Comparison of ENCODE assay signal across 25 cellular contexts in genomic region chr3:194810076-194810475, GRCh38.
A peak's percentile ranks its signal among the peaks of the same experiment; 100 is the strongest.
DNase-seq lines count a peak whose midpoint lies in the region; ATAC-seq and TF ChIP-seq lines count a peak whose summit lies in the region.
"Had no signal": no experiment of that assay in that cellular context is flagged by ENCODE, and none has a peak within 500 bp of the region (broad histone marks: within the 10 kb centered on the region; RNA-seq: fewer than 3 reads in every experiment).

No MANE protein-coding gene starts in this region.

- no peak overlapping the region for H3K27ac ChIP-seq in stomach
- H3K27ac ChIP-seq: HL-60, RWPE1 had no signal

- intact Hi-C loops in stomach (cut with DNase I; ENCODE audit: low total_unique reads): no loop called here

- DNase-seq in activated effector memory CD4-positive, alpha-beta T cell treated with anti-CD3 and anti-CD28 coated beads, Interleukin-2, amount 50 U/mL, for 16 hours: peak; percentile 38
- no peak for DNase-seq in activated effector memory CD4-positive, alpha-beta T cell treated with Interleukin-2 at 50 U/mL for 16 hours
- DNase-seq in choroid plexus epithelial cell (ENCODE audit: low read depth) (peak; percentile 8), mesenteric fat pad (ENCODE audit: low spot score) (peak; percentile 55), dermis blood vessel endothelial cell (no peak), stomach (no peak), cerebellum (ENCODE audit: low spot score) (no peak)
- DNase-seq: 8988T; ACHN; CD4-positive, CD25-positive, alpha-beta regulatory T cell; GOT3; HCEC 1CT; NCI-H1105; NCI-H1436 treated with DMSO at 0.1 percent for 48 hours; NCI-H1930; NCI-H2107; NCI-H524; NCI-H774; NK-92 treated with Interleukin-12 subunit alpha and Interleukin-12 subunit beta, amount 100 ng/mL, for 24 hours; SHP77 had no signal

- no peak for TF ChIP-seq EP300 in stomach (IDR thresholded peaks at IDR 0.05)

- no peak for ATAC-seq in GM21515 (IDR thresholded peaks at IDR 0.05; ENCODE audit: unreplicated experiment)
- ATAC-seq: Panc1 had no signal

- no peak for TF ChIP-seq POLR2A in stomach (IDR thresholded peaks at IDR 0.05)

- H3K9me3 ChIP-seq in stomach: no peaks in the 10 kb centered on the region
- H3K9me3 ChIP-seq: BE2C had no signal

- no peaks in the 10 kb centered on the region for H3K27me3 ChIP-seq in stomach
- H3K27me3 ChIP-seq: BE2C had no signal

- H3K36me3 ChIP-seq in stomach: no peaks in the 10 kb centered on the region
- H3K36me3 ChIP-seq: BE2C had no signal

- no peak overlapping the region for H3K4me3 ChIP-seq in choroid plexus epithelial cell (ENCODE audit: low read depth, low read length)
- no peak overlapping the region for H3K4me3 ChIP-seq in stomach

- H3K4me1 ChIP-seq in stomach: no peaks in the 10 kb centered on the region

- 79 to 90% (median 80%) methylated on average over 4 of the region's 4 CpGs for WGBS in stomach, 5 donors

- TF ChIP-seq CTCF in choroid plexus epithelial cell (conservative IDR thresholded peaks at IDR 0.05; ENCODE audit: low read depth, low read length): no peak
- no peak for TF ChIP-seq CTCF in stomach (IDR thresholded peaks at IDR 0.05)

Comparison
In these comparisons a context has a peak if more than half of its experiments do, and no peak if none do; other contexts are left out.
1. DNase-seq: peak in activated effector memory CD4-positive, alpha-beta T cell treated with anti-CD3 and anti-CD28 coated beads, Interleukin-2, amount 50 U/mL, for 16 hours (single experiment), choroid plexus epithelial cell (single experiment) and mesenteric fat pad (single experiment); none in activated effector memory CD4-positive, alpha-beta T cell treated with Interleukin-2 at 50 U/mL for 16 hours (single experiment), dermis blood vessel endothelial cell (single experiment), stomach (single experiment) and cerebellum (single experiment).